1 cellular context compared by ENCODE assay signal in genomic region chr10:48365668-48366067, GRCh38.
TF ChIP-seq lines count a peak whose summit lies in the region.

No MANE protein-coding gene starts in this region.

TF ChIP-seq in SK-N-SH treated with all-trans-retinoic acid at 6 μM for 48 hours, 23 proteins besides CTCF, POLR2A, EP300 and RAD21 (continued from another document):
- TF ChIP-seq, protein P1, sequence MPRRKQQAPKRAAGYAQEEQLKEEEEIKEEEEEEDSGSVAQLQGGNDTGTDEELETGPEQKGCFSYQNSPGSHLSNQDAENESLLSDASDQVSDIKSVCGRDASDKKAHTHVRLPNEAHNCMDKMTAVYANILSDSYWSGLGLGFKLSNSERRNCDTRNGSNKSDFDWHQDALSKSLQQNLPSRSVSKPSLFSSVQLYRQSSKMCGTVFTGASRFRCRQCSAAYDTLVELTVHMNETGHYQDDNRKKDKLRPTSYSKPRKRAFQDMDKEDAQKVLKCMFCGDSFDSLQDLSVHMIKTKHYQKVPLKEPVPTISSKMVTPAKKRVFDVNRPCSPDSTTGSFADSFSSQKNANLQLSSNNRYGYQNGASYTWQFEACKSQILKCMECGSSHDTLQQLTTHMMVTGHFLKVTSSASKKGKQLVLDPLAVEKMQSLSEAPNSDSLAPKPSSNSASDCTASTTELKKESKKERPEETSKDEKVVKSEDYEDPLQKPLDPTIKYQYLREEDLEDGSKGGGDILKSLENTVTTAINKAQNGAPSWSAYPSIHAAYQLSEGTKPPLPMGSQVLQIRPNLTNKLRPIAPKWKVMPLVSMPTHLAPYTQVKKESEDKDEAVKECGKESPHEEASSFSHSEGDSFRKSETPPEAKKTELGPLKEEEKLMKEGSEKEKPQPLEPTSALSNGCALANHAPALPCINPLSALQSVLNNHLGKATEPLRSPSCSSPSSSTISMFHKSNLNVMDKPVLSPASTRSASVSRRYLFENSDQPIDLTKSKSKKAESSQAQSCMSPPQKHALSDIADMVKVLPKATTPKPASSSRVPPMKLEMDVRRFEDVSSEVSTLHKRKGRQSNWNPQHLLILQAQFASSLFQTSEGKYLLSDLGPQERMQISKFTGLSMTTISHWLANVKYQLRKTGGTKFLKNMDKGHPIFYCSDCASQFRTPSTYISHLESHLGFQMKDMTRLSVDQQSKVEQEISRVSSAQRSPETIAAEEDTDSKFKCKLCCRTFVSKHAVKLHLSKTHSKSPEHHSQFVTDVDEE (CRISPR knock-in tag; IDR thresholded peaks at IDR 0.05) = no peak
- TF ChIP-seq CREB5 (CRISPR knock-in tag; IDR thresholded peaks at IDR 0.05; ENCODE audit: low read depth) = no peak
- TF ChIP-seq BACH2 (CRISPR knock-in tag; IDR thresholded peaks at IDR 0.05; ENCODE audit: borderline replicate concordance) = no peak
TF ChIP-seq in SK-N-SH treated with all-trans-retinoic acid at 6 μM for 48 hours: peak in this region for 2.
